ENCODE assay signal across 30 cellular contexts in the genomic region with DNA sequence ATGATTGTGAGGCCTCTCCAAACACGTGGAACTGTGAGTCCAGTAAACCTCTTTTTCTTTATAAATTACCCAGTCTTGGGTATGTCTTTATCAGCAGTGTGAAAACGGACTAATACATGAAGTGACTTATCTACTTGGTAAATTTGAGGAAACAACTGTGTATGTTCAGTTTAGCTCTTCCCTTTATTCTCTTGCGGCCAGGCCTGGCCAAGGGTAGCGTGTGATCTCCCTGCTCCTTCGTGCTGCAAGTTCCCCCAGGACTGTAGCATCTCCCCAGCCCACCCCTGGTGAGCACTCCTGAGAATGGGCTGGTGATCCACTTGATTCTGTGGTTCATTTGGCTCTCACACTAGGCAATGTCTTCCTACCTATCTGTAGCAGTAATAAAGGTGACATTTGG. TPM values are rescaled to one million over a fixed set of nuclear protein-coding genes. Genes with fewer than 3 reads are reported as not detected.
DNase-seq lines count a peak whose midpoint lies in the region; ATAC-seq and TF ChIP-seq lines count a peak whose summit lies in the region.
"Had no signal": no experiment of that assay in that cellular context is flagged by ENCODE, and none has a peak within 500 bp of the region (broad histone marks: within the 10 kb centered on the region; RNA-seq: fewer than 3 reads in every experiment).

No MANE protein-coding gene starts in this region.

- H3K9ac ChIP-seq in OCI-LY1 (ENCODE audit: low read length), result no peak overlapping the region

- H3K27ac Mint-ChIP-seq in activated T-cell treated with anti-CD3 and anti-CD28 coated beads, Interleukin-2, amount 50 U/mL, for 24 hours, result peak overlapping the region; percentile 96
- peak overlapping the region; percentile 94 for H3K27ac Mint-ChIP-seq in activated naive CD8-positive, alpha-beta T cell treated with anti-CD3 and anti-CD28 coated beads for 36 hours
- H3K27ac Mint-ChIP-seq: dendritic cell treated with granulocyte-macrophage colony-stimulating factor and Interleukin-4, amounts not matched to agents 40 ng/mL and 50 ng/mL, for 4 days had no signal

- CTCF ChIA-PET in OCI-LY7 (lab: Charles Lee; ENCODE audit: unreplicated experiment), result no interaction called here

- no peaks in the 10 kb centered on the region for H3K27me3 ChIP-seq in OCI-LY1 (ENCODE audit: insufficient read depth, low read length)
- no peaks in the 10 kb centered on the region for H3K27me3 ChIP-seq in sigmoid colon
- H3K27me3 ChIP-seq: ascending aorta, BE2C, MG63, neutrophil, testis had no signal

- H3K27me3 Mint-ChIP-seq in activated T-cell treated with anti-CD3 and anti-CD28 coated beads, Interleukin-2, amount 50 U/mL, for 24 hours, result no peaks in the 10 kb centered on the region
- no peaks in the 10 kb centered on the region for H3K27me3 Mint-ChIP-seq in activated T-cell treated with anti-CD3 and anti-CD28 coated beads, Interleukin-2, amount 50 U/mL, for 4 hours (ENCODE audit: low read depth)
- no peaks in the 10 kb centered on the region for H3K27me3 Mint-ChIP-seq in activated naive CD8-positive, alpha-beta T cell treated with anti-CD3 and anti-CD28 coated beads for 36 hours

- ATAC-seq in activated T-cell treated with anti-CD3 and anti-CD28 coated beads, Interleukin-2, amount 50 U/mL, for 4 hours, result no peak
- no peak for ATAC-seq in GM19397 (IDR thresholded peaks at IDR 0.05; ENCODE audit: unreplicated experiment)
- ATAC-seq: A549, GM12878, lower lobe of right lung had no signal

- H3K9me3 ChIP-seq in OCI-LY1 (ENCODE audit: low read length) (no peaks in the 10 kb centered on the region), sigmoid colon (no peaks in the 10 kb centered on the region), OCI-LY7 (ENCODE audit: low read length) (peaks cover 3% of the 10 kb centered on the region; the same call in 1 of the 2 replicates)
- H3K9me3 ChIP-seq: A549, ascending aorta, BE2C, lower lobe of right lung, MG63, neutrophil, testis had no signal

- H3K9me2 ChIP-seq in OCI-LY1 (ENCODE audit: low read depth, low read length) (no peaks in the 10 kb centered on the region), OCI-LY7 (ENCODE audit: insufficient read depth, low read length) (no peaks in the 10 kb centered on the region)

- no TSS peak for BruUV-seq in OCI-LY7 (replicated peaks; lab: Mats Ljungman, UMichigan)

- H3K4me3 ChIP-seq in OCI-LY1 (ENCODE audit: low read depth, low read length, poor library complexity, severe bottlenecking) (no peak overlapping the region), sigmoid colon (no peak overlapping the region), OCI-LY7 (ENCODE audit: low read depth, low read length, poor library complexity, severe bottlenecking) (no peak overlapping the region)
- H3K4me3 ChIP-seq: A549, ascending aorta, GM12878, lower lobe of right lung, MG63, skin epidermis, testis had no signal

- no peak for DNase-seq in activated T-cell treated with anti-CD3 and anti-CD28 coated beads, Interleukin-2, amount 50 U/mL, for 24 hours
- no peak for DNase-seq in activated T-cell treated with anti-CD3 and anti-CD28 coated beads, Interleukin-2, amount 50 U/mL, for 4 hours
- no peak for DNase-seq in activated naive CD8-positive, alpha-beta T cell treated with anti-CD3 and anti-CD28 coated beads for 36 hours
- DNase-seq in sigmoid colon (peak; percentile 3), OCI-LY7 (ENCODE audit: low spot score) (no peak), NCI-H446 treated with DMSO at 0.1 percent for 48 hours (lab: John Stamatoyannopoulos, UW) (no peak)
- DNase-seq: activated CD4-positive, alpha-beta T cell treated with anti-CD3 and anti-CD28 coated beads for 1 hour; BE2C; caudate nucleus; glutamatergic neuron; GOT3; lower lobe of right lung; MG63; NCI-H1417; NCI-H2081 treated with DMSO at 0.1 percent for 48 hours; NCI-H524; SHP77 treated with DMSO at 0.1 percent for 48 hours; stimulated activated CD4-positive, alpha-beta T cell treated with anti-CD3 and anti-CD28 coated beads, Interleukin-2, amount 100 ng/mL, for 24 hours; testis had no signal

- POLR2A ChIA-PET in OCI-LY7 (lab: Charles Lee), result interaction anchor here (1.0 kb wide), 1 partner anchor 10 kb away, joined by 5 read pairs; no protein-coding TSS in a partner anchor

- H2AFZ ChIP-seq in OCI-LY1 (ENCODE audit: low read length) (no peak overlapping the region), OCI-LY7 (ENCODE audit: low read length) (no peak overlapping the region)

- H3K4me1 ChIP-seq in OCI-LY1 (ENCODE audit: insufficient read depth, low read length, severe bottlenecking) (peaks cover 54% of the 10 kb centered on the region), sigmoid colon (no peaks in the 10 kb centered on the region), OCI-LY7 (ENCODE audit: insufficient read depth, low read length, poor library complexity, severe bottlenecking) (peaks cover 14% of the 10 kb centered on the region)
- H3K4me1 ChIP-seq: A549, ascending aorta, BE2C, lower lobe of right lung, testis had no signal

- H3K4me2 ChIP-seq in OCI-LY1 (ENCODE audit: low read length) (no peak overlapping the region), OCI-LY7 (ENCODE audit: low read length) (no peak overlapping the region)
- H3K4me2 ChIP-seq: A549 had no signal

- TF ChIP-seq CTCF in OCI-LY1 (IDR thresholded peaks at IDR 0.05; ENCODE audit: low read length) (no peak), sigmoid colon (IDR thresholded peaks at IDR 0.05) (no peak), OCI-LY7 (conservative IDR thresholded peaks at IDR 0.05; ENCODE audit: low read length) (no peak)

- no peak overlapping the region for H3K4me3 Mint-ChIP-seq in activated T-cell treated with anti-CD3 and anti-CD28 coated beads, Interleukin-2, amount 50 U/mL, for 24 hours
- no peak overlapping the region for H3K4me3 Mint-ChIP-seq in activated T-cell treated with anti-CD3 and anti-CD28 coated beads, Interleukin-2, amount 50 U/mL, for 4 hours
- H3K4me3 Mint-ChIP-seq in activated naive CD8-positive, alpha-beta T cell treated with anti-CD3 and anti-CD28 coated beads for 36 hours, result peak overlapping the region; percentile 4
- H3K4me3 Mint-ChIP-seq: dendritic cell treated with granulocyte-macrophage colony-stimulating factor and Interleukin-4, amounts not matched to agents 40 ng/mL and 50 ng/mL, for 4 days had no signal

- H3K4me1 Mint-ChIP-seq in activated T-cell treated with anti-CD3 and anti-CD28 coated beads, Interleukin-2, amount 50 U/mL, for 24 hours (ENCODE audit: low read depth), result peaks cover 64% of the 10 kb centered on the region
- peaks cover 58% of the 10 kb centered on the region for H3K4me1 Mint-ChIP-seq in activated T-cell treated with anti-CD3 and anti-CD28 coated beads, Interleukin-2, amount 50 U/mL, for 4 hours (ENCODE audit: low read depth)
- peaks cover 51% of the 10 kb centered on the region for H3K4me1 Mint-ChIP-seq in activated naive CD8-positive, alpha-beta T cell treated with anti-CD3 and anti-CD28 coated beads for 36 hours

- H3K9me3 Mint-ChIP-seq in activated T-cell treated with anti-CD3 and anti-CD28 coated beads, Interleukin-2, amount 50 U/mL, for 24 hours, result peaks cover 13% of the 10 kb centered on the region
- H3K9me3 Mint-ChIP-seq in activated T-cell treated with anti-CD3 and anti-CD28 coated beads, Interleukin-2, amount 50 U/mL, for 4 hours, result peaks cover 9% of the 10 kb centered on the region
- H3K9me3 Mint-ChIP-seq in activated naive CD8-positive, alpha-beta T cell treated with anti-CD3 and anti-CD28 coated beads for 36 hours, result peaks cover 28% of the 10 kb centered on the region

- peaks cover 14% of the 10 kb centered on the region for H3K36me3 Mint-ChIP-seq in activated T-cell treated with anti-CD3 and anti-CD28 coated beads, Interleukin-2, amount 50 U/mL, for 24 hours (ENCODE audit: low read depth)
- no peaks in the 10 kb centered on the region for H3K36me3 Mint-ChIP-seq in activated T-cell treated with anti-CD3 and anti-CD28 coated beads, Interleukin-2, amount 50 U/mL, for 4 hours (ENCODE audit: insufficient read depth)
- peaks cover 42% of the 10 kb centered on the region for H3K36me3 Mint-ChIP-seq in activated naive CD8-positive, alpha-beta T cell treated with anti-CD3 and anti-CD28 coated beads for 36 hours

- intact Hi-C loops in sigmoid colon (cut with DNase I), result no loop called here
- intact Hi-C loops in OCI-LY7 (cut with micrococcal nuclease; ENCODE audit: unreplicated experiment), result no loop called here

- no peaks in the 10 kb centered on the region for H3K79me2 ChIP-seq in OCI-LY1 (ENCODE audit: insufficient read depth, low read length)
- no peaks in the 10 kb centered on the region for H3K79me2 ChIP-seq in OCI-LY7 (ENCODE audit: insufficient read depth, low read depth, low read length)

- no peak for TF ChIP-seq EP300 in sigmoid colon (IDR thresholded peaks at IDR 0.05)

- H3K27ac ChIP-seq in OCI-LY1 (ENCODE audit: low read depth, low read length, poor library complexity, severe bottlenecking) (peak overlapping the region; percentile 82), sigmoid colon (no peak overlapping the region), OCI-LY7 (ENCODE audit: low read depth, low read length, poor library complexity, severe bottlenecking) (no peak overlapping the region)
- H3K27ac ChIP-seq: A549, ascending aorta, lower lobe of right lung, neutrophil, skin epidermis, testis had no signal

- no peaks in the 10 kb centered on the region for H4K20me1 ChIP-seq in OCI-LY1 (ENCODE audit: insufficient read depth, low read length)
- no peaks in the 10 kb centered on the region for H4K20me1 ChIP-seq in OCI-LY7 (ENCODE audit: insufficient read depth, low read length)

- TF ChIP-seq POLR2A in sigmoid colon (IDR thresholded peaks at IDR 0.05), result no peak

- H3K36me3 ChIP-seq in OCI-LY1 (ENCODE audit: insufficient read depth, low read length) (no peaks in the 10 kb centered on the region), sigmoid colon (no peaks in the 10 kb centered on the region), OCI-LY7 (ENCODE audit: insufficient read depth, low read length) (no peaks in the 10 kb centered on the region)
- H3K36me3 ChIP-seq: ascending aorta, BE2C, lower lobe of right lung, MG63, neutrophil had no signal

- H3F3A ChIP-seq in OCI-LY1 (ENCODE audit: insufficient read depth, low read length), result 0 out of 2 replicates have a peak, but pooled peaks cover 7% of the 10 kb centered on the region

- 86 to 87% methylated on average over 5 of the region's 5 CpGs for WGBS in sigmoid colon, 2 donors

RNA-seq across cellular contexts. Expression of a gene that starts 53.2 kb away (rescaled TPM):
- not detected for total RNA-seq in activated T-cell treated with anti-CD3 and anti-CD28 coated beads, Interleukin-2, amount 50 U/mL, for 4 hours
- total RNA-seq in activated naive CD8-positive, alpha-beta T cell treated with anti-CD3 and anti-CD28 coated beads for 36 hours, result under 1 TPM in 1 of 2 experiments, not detected in 1; 0.22 TPM
- total RNA-seq in sigmoid colon (not detected), OCI-LY7 (2022) (not detected in 2 replicates)
- polyA plus RNA-seq in sigmoid colon, result not detected
- total RNA-seq in OCI-LY7 (2014; rRNA removed; shearing (Covaris generic)), result not detected in 2 replicates
- total RNA-seq: ascending aorta, GM12878, HT-29, kidney epithelial cell, lower lobe of right lung, mucosa of gallbladder had no signal
